ENCODE assay signal across 10 cellular contexts in the genomic region with DNA sequence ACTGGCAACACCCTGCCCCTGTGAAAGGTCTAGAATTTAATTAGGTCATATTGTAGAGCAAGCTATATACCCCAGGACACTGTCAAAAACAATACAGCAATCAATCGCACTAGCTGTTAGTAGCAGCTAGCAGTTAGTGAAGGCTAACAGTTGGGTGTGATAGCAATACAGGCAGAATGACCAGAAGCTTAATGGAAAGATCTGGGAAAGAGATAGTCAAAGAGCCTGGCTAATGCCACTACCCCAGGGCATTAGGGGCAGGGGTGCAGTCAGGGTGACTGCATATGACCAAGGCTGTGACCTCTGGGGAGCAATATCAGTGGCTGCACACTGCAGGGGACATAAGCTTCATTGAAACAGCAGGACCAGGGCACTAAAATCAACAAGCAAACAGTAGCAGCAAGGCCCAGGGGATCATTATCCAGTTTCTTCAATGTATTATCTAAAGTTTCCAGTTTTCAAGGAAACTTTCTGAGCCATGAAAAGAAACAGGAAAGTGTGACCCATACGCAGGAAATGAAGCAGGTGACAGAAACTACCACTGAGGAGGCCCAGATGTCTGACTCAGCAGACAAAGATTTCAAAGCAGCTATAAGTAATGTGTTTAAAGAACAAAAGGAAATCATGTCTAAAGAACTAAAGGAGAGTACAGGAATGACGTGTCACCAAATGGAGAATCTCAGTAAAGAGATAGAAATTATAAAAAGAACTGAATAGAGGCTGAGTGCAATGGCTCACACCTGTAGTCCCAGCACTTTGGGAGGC.
A peak's percentile ranks its signal among the peaks of the same experiment; 100 is the strongest.
DNase-seq lines count a peak whose midpoint lies in the region; ATAC-seq, FAIRE-seq and TF ChIP-seq lines count a peak whose summit lies in the region.
"Had no signal": no experiment of that assay in that cellular context is flagged by ENCODE, and none has a peak within 500 bp of the region (broad histone marks: within the 10 kb centered on the region; RNA-seq: fewer than 3 reads in every experiment).

No MANE protein-coding gene starts in this region.

- no peaks in the 10 kb centered on the region for H3K27me3 ChIP-seq in right atrium auricular region

- intact Hi-C loops in left cardiac atrium (cut with DNase I), result no loop called here

- no peak for ATAC-seq in left cardiac atrium
- ATAC-seq in GM19035 (IDR thresholded peaks at IDR 0.05; ENCODE audit: unreplicated experiment), result no peak

- FAIRE-seq in urothelium cell line (lab: Jason Lieb, UNC) (no peak), D721Med (lab: Jason Lieb, UNC) (no peak)

- no peaks in the 10 kb centered on the region for H3K9me3 ChIP-seq in right atrium auricular region
- H3K9me3 ChIP-seq: Caco-2 had no signal

- TF ChIP-seq CTCF in right atrium auricular region (IDR thresholded peaks at IDR 0.05), result no peak
- TF ChIP-seq CTCF in foreskin fibroblast (IDR thresholded peaks at IDR 0.05; ENCODE audit: low read depth, low read length), result no peak
- TF ChIP-seq CTCF in D721Med (IDR thresholded peaks at IDR 0.05; ENCODE audit: insufficient read depth, missing control alignments), result no peak

- no peaks in the 10 kb centered on the region for H3K36me3 ChIP-seq in right atrium auricular region

- no peak overlapping the region for H3K27ac ChIP-seq in right atrium auricular region

- H3K4me3 ChIP-seq in right atrium auricular region, result no peak overlapping the region
- H3K4me3 ChIP-seq in foreskin fibroblast (ENCODE audit: low read depth in 1 of 2, low read length in 2 of 2), result no peak overlapping the region

- peak; percentile 1 for DNase-seq in left cardiac atrium
- DNase-seq in right atrium auricular region (ENCODE audit: low spot score), result no peak
- DNase-seq in activated T-cell treated with anti-CD3 and anti-CD28 coated beads, Interleukin-2, amount 50 U/mL, for 48 hours, result peak; percentile 29 to 38
- DNase-seq in foreskin fibroblast, result peak; percentile 73 to 82
- peak; percentile 40 for DNase-seq in urothelium cell line (ENCODE audit: low spot score)
- DNase-seq in D721Med (ENCODE audit: insufficient read length, low spot score), result no peak
- no peak for DNase-seq in NCI-H82 treated with DMSO at 0.1 percent for 48 hours (lab: John Stamatoyannopoulos, UW; ENCODE audit: unreplicated experiment)
- DNase-seq: NCI-H1930 had no signal

- H3K4me1 ChIP-seq in right atrium auricular region, result no peaks in the 10 kb centered on the region
- H3K4me1 ChIP-seq: Caco-2 had no signal

Comparison
In these comparisons a context has a peak if more than half of its experiments do, and no peak if none do; other contexts are left out.
1. DNase-seq: peak in left cardiac atrium (single experiment), activated T-cell treated with anti-CD3 and anti-CD28 coated beads, Interleukin-2, amount 50 U/mL, for 48 hours (2 of 2), foreskin fibroblast (2 of 2) and urothelium cell line (single experiment); none in right atrium auricular region (single experiment), D721Med (single experiment) and NCI-H82 treated with DMSO at 0.1 percent for 48 hours (single experiment).